Comparison of ENCODE assay signal across 26 cellular contexts in the genomic region with DNA sequence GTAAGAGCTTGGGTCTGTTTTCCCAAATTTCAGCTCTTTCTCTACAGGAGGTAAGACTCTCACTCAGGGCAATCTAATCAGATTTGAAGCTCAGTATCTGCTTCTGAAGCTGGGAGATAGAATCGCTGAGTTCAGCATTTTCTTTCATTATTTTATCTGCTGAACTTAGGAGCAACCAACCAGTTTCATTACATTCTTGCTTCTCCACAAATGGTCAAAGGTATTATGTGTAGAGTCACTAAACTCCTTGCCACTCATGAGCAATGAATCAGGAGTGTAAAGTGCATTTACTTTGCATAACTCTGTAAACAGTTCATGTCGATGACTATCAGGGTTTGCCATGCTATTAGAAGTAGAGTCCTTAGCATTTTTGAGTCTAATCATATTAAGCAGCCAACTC.
A peak's percentile ranks its signal among the peaks of the same experiment; 100 is the strongest.
DNase-seq lines count a peak whose midpoint lies in the region; ATAC-seq, FAIRE-seq and TF ChIP-seq lines count a peak whose summit lies in the region.
"Had no signal": no experiment of that assay in that cellular context is flagged by ENCODE, and none has a peak within 500 bp of the region (broad histone marks: within the 10 kb centered on the region; RNA-seq: fewer than 3 reads in every experiment).

No MANE protein-coding gene starts in this region.

- no peak overlapping the region for H3K4me2 ChIP-seq in HepG2 (ENCODE audit: low read depth, low read length)
- no peak overlapping the region for H3K4me2 ChIP-seq in hepatocyte
- H3K4me2 ChIP-seq: BLaER1 treated with 17β-estradiol and CSF1 and Interleukin-3, amounts not matched to agents 10 nM and 100 nM had no signal

- no peak overlapping the region for H2AFZ ChIP-seq in HepG2 (ENCODE audit: low read length)
- no peak overlapping the region for H2AFZ ChIP-seq in hepatocyte

- H3K4me1 Mint-ChIP-seq in MCF 10A (ENCODE audit: insufficient read depth, unreplicated experiment): no peaks in the 10 kb centered on the region
- H3K4me1 Mint-ChIP-seq in endothelial cell (ENCODE audit: unreplicated experiment): no peaks in the 10 kb centered on the region
- H3K4me1 Mint-ChIP-seq in endodermal cell: no peaks in the 10 kb centered on the region
- H3K4me1 Mint-ChIP-seq: CD14-positive monocyte; CD8-positive, alpha-beta memory T cell had no signal

- H3K36me3 ChIP-seq in HepG2 (replicated peaks in 1 of 2; ENCODE audit: control insufficient read depth in 1 of 2, insufficient read depth in 2 of 2, low read length in 2 of 2): no peaks in the 10 kb centered on the region
- H3K36me3 ChIP-seq in right lobe of liver: no peaks in the 10 kb centered on the region
- no peaks in the 10 kb centered on the region for H3K36me3 ChIP-seq in bronchial epithelial cell (ENCODE audit: control insufficient read depth, insufficient read depth, low read length)
- H3K36me3 ChIP-seq in hepatocyte (replicated peaks; ENCODE audit: insufficient read depth, low read depth): no peaks in the 10 kb centered on the region
- H3K36me3 ChIP-seq in endodermal cell (ENCODE audit: control insufficient read depth, insufficient read depth, low read length): no peaks in the 10 kb centered on the region
- H3K36me3 ChIP-seq: BE2C; BLaER1 treated with 17β-estradiol and CSF1 and Interleukin-3, amounts not matched to agents 10 nM and 100 nM had no signal

- intact Hi-C loops in HepG2 (cut with micrococcal nuclease; ENCODE audit: unreplicated experiment) (no loop called here), right lobe of liver (cut with DNase I) (no loop called here), MCF 10A (cut with micrococcal nuclease) (no loop called here)

- no peaks in the 10 kb centered on the region for H3K9me2 ChIP-seq in hepatocyte (replicated peaks; ENCODE audit: insufficient read depth)

- H3K79me2 ChIP-seq in HepG2 (ENCODE audit: insufficient read depth, low read length): no peaks in the 10 kb centered on the region
- no peaks in the 10 kb centered on the region for H3K79me2 ChIP-seq in hepatocyte

- H3K27ac Mint-ChIP-seq in MCF 10A (ENCODE audit: low read depth, unreplicated experiment) (no peak overlapping the region), endothelial cell (ENCODE audit: unreplicated experiment) (no peak overlapping the region), endodermal cell (no peak overlapping the region)
- H3K27ac Mint-ChIP-seq: CD14-positive monocyte; CD4-positive, alpha-beta T cell; CD8-positive, alpha-beta memory T cell had no signal

- POLR2A ChIA-PET in HepG2 (lab: Yijun Ruan, JAX): no interaction called here
- POLR2A ChIA-PET in MCF 10A (lab: Yijun Ruan, JAX): no interaction called here

- FAIRE-seq in HepG2 (lab: Jason Lieb, UNC) (no peak), bronchial epithelial cell (lab: Jason Lieb, UNC) (no peak)
- FAIRE-seq: A204.1, D721Med, GM12878 had no signal

- H3K27me3 ChIP-seq in HepG2 (ENCODE audit: control insufficient read depth in 1 of 2, insufficient read depth in 2 of 2, low read length in 2 of 2) (no peaks in the 10 kb centered on the region), right lobe of liver (no peaks in the 10 kb centered on the region), bronchial epithelial cell (ENCODE audit: control insufficient read depth, insufficient read depth, low read length) (no peaks in the 10 kb centered on the region), hepatocyte (no peaks in the 10 kb centered on the region), endodermal cell (ENCODE audit: control insufficient read depth, insufficient read depth, low read length, poor library complexity, severe bottlenecking) (no peaks in the 10 kb centered on the region)
- H3K27me3 ChIP-seq: BE2C; BLaER1 treated with 17β-estradiol and CSF1 and Interleukin-3, amounts not matched to agents 10 nM and 100 nM had no signal

- H3K4me3 ChIP-seq in HepG2 (replicated peaks in 1 of 3; ENCODE audit: insufficient read depth in 1 of 3, low read depth in 2 of 3, low read length in 3 of 3) (no peak overlapping the region), right lobe of liver (no peak overlapping the region), bronchial epithelial cell (ENCODE audit: low read depth, low read length) (no peak overlapping the region), hepatocyte (no peak overlapping the region), endodermal cell (ENCODE audit: low read length) (no peak overlapping the region)
- H3K4me3 ChIP-seq: BLaER1 treated with 17β-estradiol and CSF1 and Interleukin-3, amounts not matched to agents 10 nM and 100 nM; GM12878 had no signal

- H3K36me3 Mint-ChIP-seq in MCF 10A (ENCODE audit: insufficient read depth, unreplicated experiment) (no peaks in the 10 kb centered on the region), endothelial cell (ENCODE audit: low read depth, unreplicated experiment) (no peaks in the 10 kb centered on the region), endodermal cell (ENCODE audit: low read depth) (no peaks in the 10 kb centered on the region)
- H3K36me3 Mint-ChIP-seq: CD14-positive monocyte; CD8-positive, alpha-beta memory T cell had no signal

- 3% methylated on average over 2 of the region's 2 CpGs for WGBS in HepG2 (ENCODE audit: low lambda C conversion rate)
- WGBS in right lobe of liver (ENCODE audit: insufficient coverage, low coverage, low lambda C conversion rate, missing lambda C conversion rate): 40% methylated on average over 2 of the region's 2 CpGs
- 65% methylated on average over 2 of the region's 2 CpGs for WGBS in hepatocyte (ENCODE audit: low lambda C conversion rate, missing lambda C conversion rate)
- 84 to 100% methylated on average over 1 to 2 of the region's 2 CpGs for WGBS in endodermal cell (ENCODE audit: insufficient coverage in 1 of 2, insufficient read length in 1 of 2), 2 experiments

- H3K27me3 Mint-ChIP-seq in MCF 10A (ENCODE audit: insufficient read depth, unreplicated experiment): no peaks in the 10 kb centered on the region
- peaks cover 1% of the 10 kb centered on the region for H3K27me3 Mint-ChIP-seq in endothelial cell (ENCODE audit: unreplicated experiment)
- no peaks in the 10 kb centered on the region for H3K27me3 Mint-ChIP-seq in endodermal cell (ENCODE audit: insufficient read depth)
- H3K27me3 Mint-ChIP-seq: CD4-positive, alpha-beta T cell; CD8-positive, alpha-beta memory T cell had no signal

- no peak for DNase-seq in HepG2 (ENCODE audit: low spot score)
- no peak for DNase-seq in right lobe of liver
- peak; percentile 65 for DNase-seq in bronchial epithelial cell (ENCODE audit: low read depth)
- peak; percentile 13 for DNase-seq in hepatocyte (ENCODE audit: low spot score)
- peak; percentile 50 for DNase-seq in renal cortical epithelial cell (ENCODE audit: low read depth)
- DNase-seq in MCF 10A (ENCODE audit: unreplicated experiment): no peak
- no peak for DNase-seq in endothelial cell (ENCODE audit: low spot score)
- DNase-seq in endodermal cell: no peak
- DNase-seq: ACHN; AML-193; BE2C; CD4-positive, alpha-beta T cell; CD8-positive, alpha-beta memory T cell; DMS 273 treated with DMSO at 0.1 percent for 48 hours; DMS79; EL; GDM1; GOT3; H7; HCEC 1CT had no signal

- in situ Hi-C loops in HepG2 (cut with HindIII; ENCODE audit: extremely low pct_ligation_motif_present, low pct_unique_long_range_greater_than_20kb): no loop called here

- no peak for TF ChIP-seq CTCF in HepG2 (CRISPR knock-in tag; IDR thresholded peaks at IDR 0.05)
- TF ChIP-seq CTCF in right lobe of liver (IDR thresholded peaks at IDR 0.05): no peak
- no peak for TF ChIP-seq CTCF in bronchial epithelial cell (IDR thresholded peaks at IDR 0.05; ENCODE audit: insufficient read depth, low read length, severe bottlenecking)
- TF ChIP-seq CTCF in hepatocyte (IDR thresholded peaks at IDR 0.05; ENCODE audit: poor library complexity): no peak
- TF ChIP-seq CTCF in MCF 10A (IDR thresholded peaks at IDR 0.05; ENCODE audit: unreplicated experiment): no peak
- TF ChIP-seq CTCF in endothelial cell (IDR thresholded peaks at IDR 0.05; ENCODE audit: unreplicated experiment): no peak
- TF ChIP-seq CTCF in endodermal cell (conservative IDR thresholded peaks at IDR 0.05): no peak

- CTCF ChIA-PET in HepG2 (lab: Yijun Ruan, JAX; ENCODE audit: low intra/inter-chr PET ratio, low total read pairs) (no interaction called here), MCF 10A (lab: Yijun Ruan, JAX) (no interaction called here)

- TF ChIP-seq EP300 in HepG2 (IDR thresholded peaks at IDR 0.05; ENCODE audit: low read depth in 2 of 2, low read length in 2 of 2) (no peak), HepG2 (CRISPR knock-in tag; IDR thresholded peaks at IDR 0.05; ENCODE audit: borderline replicate concordance) (no peak)

- H3K9me3 ChIP-seq in HepG2 (ENCODE audit: low read length) (peaks cover 93% of the 10 kb centered on the region), right lobe of liver (no peaks in the 10 kb centered on the region), hepatocyte (ENCODE audit: low read depth) (no peaks in the 10 kb centered on the region), endodermal cell (ENCODE audit: control insufficient read depth, low read length) (peaks cover 35% of the 10 kb centered on the region)
- H3K9me3 ChIP-seq: BE2C had no signal

- no peaks in the 10 kb centered on the region for H4K20me1 ChIP-seq in HepG2 (ENCODE audit: insufficient read depth, low read length)
- H4K20me1 ChIP-seq in hepatocyte (ENCODE audit: insufficient read depth, poor library complexity, severe bottlenecking): no peaks in the 10 kb centered on the region
- H4K20me1 ChIP-seq: BLaER1 treated with 17β-estradiol and CSF1 and Interleukin-3, amounts not matched to agents 10 nM and 100 nM had no signal

- H3K4me1 ChIP-seq in HepG2 (ENCODE audit: insufficient read depth, low read length): no peaks in the 10 kb centered on the region
- no peaks in the 10 kb centered on the region for H3K4me1 ChIP-seq in right lobe of liver
- no peaks in the 10 kb centered on the region for H3K4me1 ChIP-seq in hepatocyte (ENCODE audit: insufficient read depth)
- H3K4me1 ChIP-seq in endodermal cell (ENCODE audit: control insufficient read depth, insufficient read depth, low read length): no peaks in the 10 kb centered on the region
- H3K4me1 ChIP-seq: BE2C; BLaER1 treated with 17β-estradiol and CSF1 and Interleukin-3, amounts not matched to agents 10 nM and 100 nM had no signal

- no peak overlapping the region for H3K9ac ChIP-seq in HepG2 (ENCODE audit: insufficient read depth, low read depth, low read length)
- no peak overlapping the region for H3K9ac ChIP-seq in endodermal cell (ENCODE audit: extremely low read depth, low read length, poor library complexity, severe bottlenecking)
- H3K9ac ChIP-seq: BLaER1 treated with 17β-estradiol and CSF1 and Interleukin-3, amounts not matched to agents 10 nM and 100 nM had no signal

- H3K9me3 Mint-ChIP-seq in MCF 10A (ENCODE audit: unreplicated experiment) (no peaks in the 10 kb centered on the region), endothelial cell (ENCODE audit: unreplicated experiment) (peaks cover 39% of the 10 kb centered on the region), endodermal cell (peaks cover 5% of the 10 kb centered on the region)

- no TSS peak for BruUV-seq in HepG2 (replicated peaks; lab: Mats Ljungman, UMichigan)
- BruUV-seq in MCF 10A (replicated peaks; lab: Mats Ljungman, UMichigan): no TSS peak

- ATAC-seq in HepG2 (no peak), right lobe of liver (no peak)
- ATAC-seq: GM12878 had no signal

- TF ChIP-seq RAD21 in HepG2 (CRISPR knock-in tag; IDR thresholded peaks at IDR 0.05): no peak

- H3K4me3 Mint-ChIP-seq in MCF 10A (ENCODE audit: unreplicated experiment) (no peak overlapping the region), endothelial cell (ENCODE audit: unreplicated experiment) (no peak overlapping the region), endodermal cell (no peak overlapping the region)
- H3K4me3 Mint-ChIP-seq: CD14-positive monocyte; CD4-positive, alpha-beta T cell; CD8-positive, alpha-beta memory T cell had no signal

- H3K27ac ChIP-seq in HepG2 (ENCODE audit: extremely low read length, insufficient read depth, low read length) (no peak overlapping the region), right lobe of liver (no peak overlapping the region), hepatocyte (peak overlapping the region; percentile 74), endodermal cell (ENCODE audit: low read depth, low read length) (no peak overlapping the region)
- H3K27ac ChIP-seq: 22Rv1; BLaER1 treated with 17β-estradiol and CSF1 and Interleukin-3, amounts not matched to agents 10 nM and 100 nM had no signal

- TF ChIP-seq POLR2A in HepG2 (IDR thresholded peaks at IDR 0.05; ENCODE audit: insufficient read depth in 1 of 2, low read depth in 2 of 2, low read length in 2 of 2) (no peak), right lobe of liver (IDR thresholded peaks at IDR 0.05) (no peak)

Comparison
In these comparisons a context has a peak if more than half of its experiments do, and no peak if none do; other contexts are left out.
1. DNase-seq: peak in bronchial epithelial cell (single experiment), hepatocyte (single experiment) and renal cortical epithelial cell (single experiment); none in HepG2 (single experiment), right lobe of liver (0 of 3), MCF 10A (single experiment), endothelial cell (single experiment) and endodermal cell (single experiment).